Comparison of ENCODE assay signal across 2 cellular contexts in the genomic region with DNA sequence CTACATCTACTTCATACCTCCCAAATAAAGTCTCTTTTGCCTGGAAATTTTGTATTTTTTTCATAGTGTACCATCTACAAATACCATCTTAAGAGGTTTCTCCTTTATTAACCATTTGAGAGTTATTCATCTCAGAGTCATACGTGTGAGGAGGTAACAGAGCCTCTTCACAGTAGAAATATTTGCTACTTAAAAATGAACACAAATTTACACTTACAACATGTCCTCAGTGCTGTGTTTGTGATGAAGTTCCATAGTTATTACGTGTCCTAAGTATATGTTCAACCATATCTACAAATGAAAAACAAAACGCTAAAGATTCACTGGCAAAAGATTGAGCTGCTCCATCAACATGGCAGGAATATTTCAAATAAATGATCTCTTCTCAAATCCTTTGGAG.
TF ChIP-seq lines count a peak whose summit lies in the region.

No MANE protein-coding gene starts in this region.

TF ChIP-seq in A549, 52 proteins besides CTCF, POLR2A, EP300 and RAD21 (continued from another document):
- no peak for TF ChIP-seq GATA3 (IDR thresholded peaks at IDR 0.05; ENCODE audit: borderline replicate concordance)
- no peak for TF ChIP-seq ESRRA (IDR thresholded peaks at IDR 0.05; ENCODE audit: borderline replicate concordance, low read length)

TF ChIP-seq in HCT116, 20 proteins besides CTCF, POLR2A, EP300 and RAD21 (continued from another document):
- TF ChIP-seq YY1 (IDR thresholded peaks at IDR 0.05; ENCODE audit: extremely low read depth, insufficient replicate concordance, low read depth, low read length), result no peak
